8 cellular contexts compared by ENCODE assay signal in the genomic region with DNA sequence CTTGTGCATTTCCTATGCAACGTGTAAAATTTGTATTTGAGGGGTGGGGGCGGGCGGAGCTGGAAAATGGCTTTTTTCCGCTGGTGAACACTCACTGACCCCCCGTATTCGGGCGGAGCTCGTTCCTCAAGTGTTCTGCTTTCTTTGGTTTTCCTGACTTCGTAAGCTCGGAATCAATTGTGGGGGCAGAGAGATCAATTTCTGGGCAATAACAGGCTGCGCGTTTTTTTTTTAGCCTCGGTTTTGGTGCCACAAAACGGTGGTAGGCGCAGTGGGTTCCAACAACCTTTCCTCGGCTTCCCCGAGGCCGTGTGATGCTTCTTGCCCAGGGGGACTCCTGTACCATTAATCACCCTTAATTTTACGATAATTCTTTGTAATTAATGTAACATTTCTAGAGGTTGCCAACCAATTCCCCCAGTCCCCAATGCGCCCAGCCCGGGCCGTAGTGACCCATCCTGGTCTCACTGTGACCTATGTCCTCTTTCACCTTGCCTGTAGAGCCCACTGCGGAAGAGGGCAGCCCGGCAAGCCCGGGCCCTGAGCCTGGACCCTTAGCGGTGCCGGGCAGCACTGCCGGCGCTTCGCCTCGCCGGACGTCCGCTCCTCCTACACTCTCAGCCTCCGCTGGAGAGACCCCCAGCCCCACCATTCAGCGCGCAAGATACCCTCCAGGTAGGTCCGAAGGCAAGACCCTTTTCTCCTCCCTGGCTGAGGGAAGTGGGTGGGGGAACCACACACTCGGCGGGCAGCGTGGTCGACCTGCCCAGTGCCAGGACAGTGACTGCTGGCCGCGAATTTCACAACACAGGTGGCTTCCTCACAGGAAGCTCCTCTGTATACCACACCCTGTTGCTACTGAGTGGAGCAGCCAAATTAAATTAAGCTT. TPM values are rescaled to one million over a fixed set of nuclear protein-coding genes. Genes with fewer than 3 reads are reported as not detected.
DNase-seq lines count a peak whose midpoint lies in the region; ATAC-seq and TF ChIP-seq lines count a peak whose summit lies in the region.

No MANE protein-coding gene starts in this region.

- H2AFZ ChIP-seq in OCI-LY3 (ENCODE audit: low read depth, low read length) (0 out of 2 replicates have a peak overlapping the region, but pooled peaks have one; percentile 29), neuron (ENCODE audit: low read depth, low read length) (peak overlapping the region; percentile 33)

- peak overlapping the region; percentile 100 for H3K4me2 ChIP-seq in OCI-LY3 (ENCODE audit: low read length)

- no peaks in the 10 kb centered on the region for H4K20me1 ChIP-seq in OCI-LY3 (ENCODE audit: insufficient read depth, low read length)

- H3K36me3 ChIP-seq in Caco-2 (ENCODE audit: control insufficient read depth, insufficient read depth, low read length) (no peaks in the 10 kb centered on the region), OCI-LY3 (replicated peaks; ENCODE audit: low read depth, low read length) (no peaks in the 10 kb centered on the region), neuron (ENCODE audit: insufficient read depth, low read length) (peaks cover 12% of the 10 kb centered on the region), uterus (no peaks in the 10 kb centered on the region)

- H3K4me3 Mint-ChIP-seq in Caco-2 (ENCODE audit: unreplicated experiment): peak overlapping the region; percentile 72
- H3K4me3 Mint-ChIP-seq in endothelial cell (ENCODE audit: unreplicated experiment): peak overlapping the region; percentile 78

- intact Hi-C loops in Caco-2 (cut with micrococcal nuclease; ENCODE audit: unreplicated experiment): loop anchor here (10.0 kb wide), 1 partner anchor 389 kb away; no protein-coding TSS in a partner anchor
- intact Hi-C loops in uterus (cut with DNase I; ENCODE audit: low total_unique reads): loop anchor here (10.0 kb wide), 1 partner anchor 589 kb away; no protein-coding TSS in a partner anchor

- H3K9ac ChIP-seq in OCI-LY3 (ENCODE audit: low read length): peak overlapping the region; percentile 94; the same call in 1 of the 2 replicates

- H3K4me3 ChIP-seq in Caco-2 (ENCODE audit: low read depth, low read length) (peak overlapping the region; percentile 95), OCI-LY3 (ENCODE audit: low read length) (peak overlapping the region; percentile 81), neuron (ENCODE audit: low read length) (peak overlapping the region; percentile 66), uterus (no peak overlapping the region)

- H3K27me3 ChIP-seq in Caco-2 (replicated peaks; ENCODE audit: control insufficient read depth, insufficient read depth, low read length) (peaks cover 8% of the 10 kb centered on the region), OCI-LY3 (ENCODE audit: low read depth, low read length) (peaks cover 14% of the 10 kb centered on the region), neuron (ENCODE audit: insufficient read depth, low read length) (no peaks in the 10 kb centered on the region), uterus (no peaks in the 10 kb centered on the region)

- POLR2A ChIA-PET in Caco-2 (lab: Charles Lee): no interaction called here

- ATAC-seq in HG03460 (IDR thresholded peaks at IDR 0.05; ENCODE audit: unreplicated experiment): no peak

- no peaks in the 10 kb centered on the region for H3K79me2 ChIP-seq in OCI-LY3 (ENCODE audit: low read length)

- no peak for TF ChIP-seq POLR2A in uterus (IDR thresholded peaks at IDR 0.05)

- H3K4me1 ChIP-seq in Caco-2 (no peaks in the 10 kb centered on the region; the same call in 1 of the 2 replicates), OCI-LY3 (ENCODE audit: low read length) (peaks cover 5% of the 10 kb centered on the region; the same call in 1 of the 2 replicates), neuron (ENCODE audit: insufficient read depth, low read length) (peaks cover 26% of the 10 kb centered on the region), uterus (peaks cover 0 to 12% of the 10 kb centered on the region in 2 donors)

- peaks cover 5% of the 10 kb centered on the region for H3K27me3 Mint-ChIP-seq in Caco-2 (ENCODE audit: insufficient read depth, unreplicated experiment)
- H3K27me3 Mint-ChIP-seq in endothelial cell (ENCODE audit: unreplicated experiment): peaks cover 58% of the 10 kb centered on the region

- no TSS peak for BruUV-seq in Caco-2 (replicated peaks; lab: Mats Ljungman, UMichigan)

- H3K4me1 Mint-ChIP-seq in Caco-2 (ENCODE audit: low read depth, unreplicated experiment): no peaks in the 10 kb centered on the region
- peaks cover 30% of the 10 kb centered on the region for H3K4me1 Mint-ChIP-seq in endothelial cell (ENCODE audit: unreplicated experiment)

- CTCF ChIA-PET in Caco-2 (lab: Charles Lee): interaction anchor here (0.7 to 1.5 kb wide), 4 partner anchors 81 to 732 kb away, joined by 4 to 6 read pairs (median 6); no protein-coding TSS in a partner anchor

- DNase-seq in Caco-2 (no peak), endothelial cell (ENCODE audit: low spot score) (peak; percentile 51), uterus (no peak), HCEC 1CT (no peak), NK-92 (lab: John Stamatoyannopoulos, UW; ENCODE audit: unreplicated experiment) (no peak)

- no peaks in the 10 kb centered on the region for H3K9me3 Mint-ChIP-seq in Caco-2 (ENCODE audit: unreplicated experiment)
- H3K9me3 Mint-ChIP-seq in endothelial cell (ENCODE audit: unreplicated experiment): no peaks in the 10 kb centered on the region

- H3K27ac ChIP-seq in OCI-LY3 (ENCODE audit: low read length): no peak overlapping the region
- no peak overlapping the region for H3K27ac ChIP-seq in uterus

- H3K27ac Mint-ChIP-seq in Caco-2 (ENCODE audit: unreplicated experiment) (no peak overlapping the region), endothelial cell (ENCODE audit: unreplicated experiment) (peak overlapping the region; percentile 48)

- H3K36me3 Mint-ChIP-seq in Caco-2 (ENCODE audit: insufficient read depth, unreplicated experiment) (peaks cover 9% of the 10 kb centered on the region), endothelial cell (ENCODE audit: low read depth, unreplicated experiment) (peaks cover 3% of the 10 kb centered on the region)

- TF ChIP-seq CTCF in Caco-2 (IDR thresholded peaks at IDR 0.05; ENCODE audit: insufficient read depth in 1 of 2, low read depth in 1 of 2, low read length in 1 of 2, severe bottlenecking in 1 of 2, unreplicated experiment in 1 of 2) (no peak), OCI-LY3 (IDR thresholded peaks at IDR 0.05; ENCODE audit: low read depth, low read length) (no peak), endothelial cell (IDR thresholded peaks at IDR 0.05; ENCODE audit: unreplicated experiment) (no peak), uterus (IDR thresholded peaks at IDR 0.05) (no peak)

- H3K9me3 ChIP-seq in Caco-2 (no peaks in the 10 kb centered on the region), OCI-LY3 (ENCODE audit: insufficient read depth, low read length) (no peaks in the 10 kb centered on the region), neuron (ENCODE audit: low read length) (no peaks in the 10 kb centered on the region), uterus (no peaks in the 10 kb centered on the region)

RNA-seq across cellular contexts. Expression of a gene that starts 3.7 kb away (rescaled TPM):
- total RNA-seq in Caco-2 (2022): 0.39 and 0.44 TPM in 2 replicates
- 0.18 TPM for total RNA-seq in endothelial cell (ENCODE audit: unreplicated experiment)
- 1 to 10 TPM in 3 of 4 donors, under 1 TPM in 1; under 0.01 to 5.5 (median 2.0) TPM for total RNA-seq in uterus

Comparison
In these comparisons a context has a peak if more than half of its experiments do, and no peak if none do; other contexts are left out.
1. H3K4me3 ChIP-seq: peak in Caco-2 (single experiment), OCI-LY3 (single experiment) and neuron (single experiment); none in uterus (0 of 2).